In genomic region chr10:124354411-124355382, GRCh38 we compare ENCODE assay signal across 1 cellular context.
A peak's percentile ranks its signal among the peaks of the same experiment; 100 is the strongest.
TF ChIP-seq lines count a peak whose summit lies in the region.

No MANE protein-coding gene starts in this region.

TF ChIP-seq in HepG2, 621 proteins besides CTCF, POLR2A, EP300 and RAD21 (continued from another document and continues in another):
- TF ChIP-seq, protein P1, sequence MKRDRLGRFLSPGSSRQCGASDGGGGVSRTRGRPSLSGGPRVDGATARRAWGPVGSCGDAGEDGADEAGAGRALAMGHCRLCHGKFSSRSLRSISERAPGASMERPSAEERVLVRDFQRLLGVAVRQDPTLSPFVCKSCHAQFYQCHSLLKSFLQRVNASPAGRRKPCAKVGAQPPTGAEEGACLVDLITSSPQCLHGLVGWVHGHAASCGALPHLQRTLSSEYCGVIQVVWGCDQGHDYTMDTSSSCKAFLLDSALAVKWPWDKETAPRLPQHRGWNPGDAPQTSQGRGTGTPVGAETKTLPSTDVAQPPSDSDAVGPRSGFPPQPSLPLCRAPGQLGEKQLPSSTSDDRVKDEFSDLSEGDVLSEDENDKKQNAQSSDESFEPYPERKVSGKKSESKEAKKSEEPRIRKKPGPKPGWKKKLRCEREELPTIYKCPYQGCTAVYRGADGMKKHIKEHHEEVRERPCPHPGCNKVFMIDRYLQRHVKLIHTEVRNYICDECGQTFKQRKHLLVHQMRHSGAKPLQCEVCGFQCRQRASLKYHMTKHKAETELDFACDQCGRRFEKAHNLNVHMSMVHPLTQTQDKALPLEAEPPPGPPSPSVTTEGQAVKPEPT (CRISPR knock-in tag; IDR thresholded peaks at IDR 0.05; ENCODE audit: low read depth) = no peak
- TF ChIP-seq YEATS2 (CRISPR knock-in tag; IDR thresholded peaks at IDR 0.05; ENCODE audit: borderline replicate concordance) (no peak), ZNF337 (CRISPR knock-in tag; IDR thresholded peaks at IDR 0.05; ENCODE audit: borderline replicate concordance, low read depth) (no peak), MED1 (CRISPR knock-in tag; IDR thresholded peaks at IDR 0.05) (no peak), RBFOX2 (IDR thresholded peaks at IDR 0.05; ENCODE audit: low read depth, low read length) (no peak), SNRNP70 (IDR thresholded peaks at IDR 0.05; ENCODE audit: low read depth, low read length) (no peak), ZNF660 (CRISPR knock-in tag; IDR thresholded peaks at IDR 0.05; ENCODE audit: borderline replicate concordance, low read depth) (no peak), PITX1 (CRISPR knock-in tag; IDR thresholded peaks at IDR 0.05) (no peak), ZNF616 (CRISPR knock-in tag; IDR thresholded peaks at IDR 0.05; ENCODE audit: low read depth) (no peak), NFYB (CRISPR knock-in tag; IDR thresholded peaks at IDR 0.05) (no peak), KLF12 (CRISPR knock-in tag; IDR thresholded peaks at IDR 0.05; ENCODE audit: borderline replicate concordance) (no peak), ZBTB44 (CRISPR knock-in tag; IDR thresholded peaks at IDR 0.05) (no peak), ZNF615 (CRISPR knock-in tag; IDR thresholded peaks at IDR 0.05; ENCODE audit: borderline replicate concordance) (0 out of 2 replicates have a peak, but pooled peaks have one; percentile 29), ZNF7 (CRISPR knock-in tag; IDR thresholded peaks at IDR 0.05) (no peak), MYNN (CRISPR knock-in tag; IDR thresholded peaks at IDR 0.05; ENCODE audit: low read depth) (no peak), RORA (CRISPR knock-in tag; IDR thresholded peaks at IDR 0.05) (no peak), ESRRA (CRISPR knock-in tag; IDR thresholded peaks at IDR 0.05; ENCODE audit: low read depth) (no peak), KLF13 (CRISPR knock-in tag; IDR thresholded peaks at IDR 0.05) (no peak), HMG20B (CRISPR knock-in tag; conservative IDR thresholded peaks at IDR 0.05) (no peak), JUNB (CRISPR knock-in tag; IDR thresholded peaks at IDR 0.05; ENCODE audit: borderline replicate concordance) (peak; percentile 44; the same call in 1 of the 2 replicates), ZMYM4 (CRISPR knock-in tag; IDR thresholded peaks at IDR 0.05) (no peak), ZNF280D (CRISPR knock-in tag; IDR thresholded peaks at IDR 0.05) (no peak), ZNF562 (CRISPR knock-in tag; IDR thresholded peaks at IDR 0.05; ENCODE audit: borderline replicate concordance) (no peak), MEF2D (CRISPR knock-in tag; IDR thresholded peaks at IDR 0.05) (no peak)
- TF ChIP-seq, protein P2, sequence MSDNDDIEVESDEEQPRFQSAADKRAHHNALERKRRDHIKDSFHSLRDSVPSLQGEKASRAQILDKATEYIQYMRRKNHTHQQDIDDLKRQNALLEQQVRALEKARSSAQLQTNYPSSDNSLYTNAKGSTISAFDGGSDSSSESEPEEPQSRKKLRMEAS (IDR thresholded peaks at IDR 0.05) = peak; percentile 82
- TF ChIP-seq, protein P3, sequence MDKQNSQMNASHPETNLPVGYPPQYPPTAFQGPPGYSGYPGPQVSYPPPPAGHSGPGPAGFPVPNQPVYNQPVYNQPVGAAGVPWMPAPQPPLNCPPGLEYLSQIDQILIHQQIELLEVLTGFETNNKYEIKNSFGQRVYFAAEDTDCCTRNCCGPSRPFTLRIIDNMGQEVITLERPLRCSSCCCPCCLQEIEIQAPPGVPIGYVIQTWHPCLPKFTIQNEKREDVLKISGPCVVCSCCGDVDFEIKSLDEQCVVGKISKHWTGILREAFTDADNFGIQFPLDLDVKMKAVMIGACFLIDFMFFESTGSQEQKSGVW (CRISPR knock-in tag; IDR thresholded peaks at IDR 0.05; ENCODE audit: borderline replicate concordance) = no peak
- TF ChIP-seq, protein P4, sequence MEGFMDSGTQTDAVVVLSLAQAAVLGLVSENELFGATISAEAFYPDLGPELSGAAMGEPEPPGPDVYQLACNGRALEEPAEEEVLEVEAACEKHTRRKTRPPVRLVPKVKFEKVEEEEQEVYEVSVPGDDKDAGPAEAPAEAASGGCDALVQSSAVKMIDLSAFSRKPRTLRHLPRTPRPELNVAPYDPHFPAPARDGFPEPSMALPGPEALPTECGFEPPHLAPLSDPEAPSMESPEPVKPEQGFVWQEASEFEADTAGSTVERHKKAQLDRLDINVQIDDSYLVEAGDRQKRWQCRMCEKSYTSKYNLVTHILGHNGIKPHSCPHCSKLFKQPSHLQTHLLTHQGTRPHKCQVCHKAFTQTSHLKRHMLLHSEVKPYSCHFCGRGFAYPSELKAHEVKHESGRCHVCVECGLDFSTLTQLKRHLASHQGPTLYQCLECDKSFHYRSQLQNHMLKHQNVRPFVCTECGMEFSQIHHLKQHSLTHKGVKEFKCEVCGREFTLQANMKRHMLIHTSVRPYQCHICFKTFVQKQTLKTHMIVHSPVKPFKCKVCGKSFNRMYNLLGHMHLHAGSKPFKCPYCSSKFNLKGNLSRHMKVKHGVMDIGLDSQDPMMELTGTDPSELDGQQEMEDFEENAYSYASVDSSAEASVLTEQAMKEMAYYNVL (CRISPR knock-in tag; IDR thresholded peaks at IDR 0.05; ENCODE audit: borderline replicate concordance) = no peak
- TF ChIP-seq, protein P5, sequence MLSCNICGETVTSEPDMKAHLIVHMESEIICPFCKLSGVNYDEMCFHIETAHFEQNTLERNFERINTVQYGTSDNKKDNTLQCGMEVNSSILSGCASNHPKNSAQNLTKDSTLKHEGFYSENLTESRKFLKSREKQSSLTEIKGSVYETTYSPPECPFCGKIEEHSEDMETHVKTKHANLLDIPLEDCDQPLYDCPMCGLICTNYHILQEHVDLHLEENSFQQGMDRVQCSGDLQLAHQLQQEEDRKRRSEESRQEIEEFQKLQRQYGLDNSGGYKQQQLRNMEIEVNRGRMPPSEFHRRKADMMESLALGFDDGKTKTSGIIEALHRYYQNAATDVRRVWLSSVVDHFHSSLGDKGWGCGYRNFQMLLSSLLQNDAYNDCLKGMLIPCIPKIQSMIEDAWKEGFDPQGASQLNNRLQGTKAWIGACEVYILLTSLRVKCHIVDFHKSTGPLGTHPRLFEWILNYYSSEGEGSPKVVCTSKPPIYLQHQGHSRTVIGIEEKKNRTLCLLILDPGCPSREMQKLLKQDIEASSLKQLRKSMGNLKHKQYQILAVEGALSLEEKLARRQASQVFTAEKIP (CRISPR knock-in tag; IDR thresholded peaks at IDR 0.05; ENCODE audit: borderline replicate concordance) = no peak
- TF ChIP-seq, protein P6, sequence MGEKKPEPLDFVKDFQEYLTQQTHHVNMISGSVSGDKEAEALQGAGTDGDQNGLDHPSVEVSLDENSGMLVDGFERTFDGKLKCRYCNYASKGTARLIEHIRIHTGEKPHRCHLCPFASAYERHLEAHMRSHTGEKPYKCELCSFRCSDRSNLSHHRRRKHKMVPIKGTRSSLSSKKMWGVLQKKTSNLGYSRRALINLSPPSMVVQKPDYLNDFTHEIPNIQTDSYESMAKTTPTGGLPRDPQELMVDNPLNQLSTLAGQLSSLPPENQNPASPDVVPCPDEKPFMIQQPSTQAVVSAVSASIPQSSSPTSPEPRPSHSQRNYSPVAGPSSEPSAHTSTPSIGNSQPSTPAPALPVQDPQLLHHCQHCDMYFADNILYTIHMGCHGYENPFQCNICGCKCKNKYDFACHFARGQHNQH (CRISPR knock-in tag; IDR thresholded peaks at IDR 0.05) = no peak
- TF ChIP-seq, protein P7, sequence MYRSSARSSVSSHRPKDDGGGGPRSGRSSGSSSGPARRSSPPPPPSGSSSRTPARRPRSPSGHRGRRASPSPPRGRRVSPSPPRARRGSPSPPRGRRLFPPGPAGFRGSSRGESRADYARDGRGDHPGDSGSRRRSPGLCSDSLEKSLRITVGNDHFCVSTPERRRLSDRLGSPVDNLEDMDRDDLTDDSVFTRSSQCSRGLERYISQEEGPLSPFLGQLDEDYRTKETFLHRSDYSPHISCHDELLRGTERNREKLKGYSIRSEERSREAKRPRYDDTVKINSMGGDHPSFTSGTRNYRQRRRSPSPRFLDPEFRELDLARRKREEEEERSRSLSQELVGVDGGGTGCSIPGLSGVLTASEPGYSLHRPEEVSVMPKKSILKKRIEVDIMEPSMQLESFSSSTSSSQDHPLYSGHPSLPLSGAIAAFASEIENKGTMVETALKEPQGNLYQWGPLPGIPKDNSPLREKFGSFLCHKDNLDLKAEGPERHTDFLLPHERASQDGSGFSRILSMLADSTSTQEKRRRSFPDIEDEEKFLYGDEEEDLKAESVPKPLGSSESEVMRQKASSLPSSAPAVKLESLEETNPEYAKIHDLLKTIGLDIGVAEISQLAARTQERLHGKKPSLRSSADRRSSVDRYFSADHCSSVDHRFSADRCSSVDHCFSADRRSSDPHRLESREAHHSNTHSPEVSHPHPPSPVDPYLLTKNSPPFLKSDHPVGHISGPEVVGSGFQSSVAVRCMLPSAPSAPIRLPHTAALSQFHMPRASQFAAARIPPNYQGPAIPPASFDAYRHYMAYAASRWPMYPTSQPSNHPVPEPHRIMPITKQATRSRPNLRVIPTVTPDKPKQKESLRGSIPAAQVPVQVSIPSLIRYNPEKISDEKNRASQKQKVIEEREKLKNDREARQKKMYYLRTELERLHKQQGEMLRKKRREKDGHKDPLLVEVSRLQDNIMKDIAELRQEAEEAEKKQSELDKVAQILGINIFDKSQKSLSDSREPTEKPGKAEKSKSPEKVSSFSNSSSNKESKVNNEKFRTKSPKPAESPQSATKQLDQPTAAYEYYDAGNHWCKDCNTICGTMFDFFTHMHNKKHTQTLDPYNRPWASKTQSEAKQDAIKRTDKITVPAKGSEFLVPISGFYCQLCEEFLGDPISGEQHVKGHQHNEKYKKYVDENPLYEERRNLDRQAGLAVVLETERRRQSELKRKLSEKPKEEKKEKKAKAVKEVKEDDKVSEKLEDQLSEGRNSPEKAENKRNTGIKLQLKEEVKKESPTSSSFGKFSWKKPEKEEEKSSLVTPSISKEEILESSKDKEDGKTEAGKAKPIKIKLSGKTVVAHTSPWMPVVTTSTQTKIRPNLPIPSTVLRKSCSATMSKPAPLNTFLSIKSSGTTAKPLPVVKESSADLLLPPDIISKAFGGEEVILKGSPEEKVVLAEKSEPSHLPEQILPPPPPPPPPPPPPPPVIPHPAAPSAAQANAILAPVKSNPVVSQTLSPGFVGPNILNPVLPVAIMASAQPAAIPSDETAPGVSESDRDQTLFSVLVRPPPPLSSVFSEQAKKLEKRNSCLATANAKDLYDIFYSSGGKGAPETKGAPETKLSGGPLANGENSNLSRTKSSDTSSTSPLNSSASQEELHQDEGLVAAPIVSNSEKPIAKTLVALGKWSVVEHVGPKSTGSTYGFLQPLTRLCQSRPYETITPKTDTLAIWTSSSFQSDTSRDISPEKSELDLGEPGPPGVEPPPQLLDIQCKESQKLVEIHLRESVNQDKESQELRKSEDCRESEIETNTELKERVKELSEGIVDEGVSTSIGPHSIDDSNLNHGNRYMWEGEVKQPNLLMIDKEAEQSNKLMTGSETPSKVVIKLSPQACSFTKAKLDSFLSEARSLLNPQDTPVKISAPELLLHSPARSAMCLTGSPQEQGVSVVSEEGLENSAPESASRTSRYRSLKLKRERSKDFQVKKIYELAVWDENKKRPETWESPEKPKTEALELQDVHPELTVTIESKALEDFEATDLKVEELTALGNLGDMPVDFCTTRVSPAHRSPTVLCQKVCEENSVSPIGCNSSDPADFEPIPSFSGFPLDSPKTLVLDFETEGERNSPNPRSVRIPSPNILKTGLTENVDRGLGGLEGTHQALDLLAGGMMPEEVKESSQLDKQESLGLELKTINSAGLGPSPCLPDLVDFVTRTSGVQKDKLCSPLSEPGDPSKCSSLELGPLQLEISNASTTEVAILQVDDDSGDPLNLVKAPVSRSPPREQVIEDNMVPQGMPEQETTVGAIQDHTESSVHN (CRISPR knock-in tag; IDR thresholded peaks at IDR 0.05) = no peak
